In the genomic region with DNA sequence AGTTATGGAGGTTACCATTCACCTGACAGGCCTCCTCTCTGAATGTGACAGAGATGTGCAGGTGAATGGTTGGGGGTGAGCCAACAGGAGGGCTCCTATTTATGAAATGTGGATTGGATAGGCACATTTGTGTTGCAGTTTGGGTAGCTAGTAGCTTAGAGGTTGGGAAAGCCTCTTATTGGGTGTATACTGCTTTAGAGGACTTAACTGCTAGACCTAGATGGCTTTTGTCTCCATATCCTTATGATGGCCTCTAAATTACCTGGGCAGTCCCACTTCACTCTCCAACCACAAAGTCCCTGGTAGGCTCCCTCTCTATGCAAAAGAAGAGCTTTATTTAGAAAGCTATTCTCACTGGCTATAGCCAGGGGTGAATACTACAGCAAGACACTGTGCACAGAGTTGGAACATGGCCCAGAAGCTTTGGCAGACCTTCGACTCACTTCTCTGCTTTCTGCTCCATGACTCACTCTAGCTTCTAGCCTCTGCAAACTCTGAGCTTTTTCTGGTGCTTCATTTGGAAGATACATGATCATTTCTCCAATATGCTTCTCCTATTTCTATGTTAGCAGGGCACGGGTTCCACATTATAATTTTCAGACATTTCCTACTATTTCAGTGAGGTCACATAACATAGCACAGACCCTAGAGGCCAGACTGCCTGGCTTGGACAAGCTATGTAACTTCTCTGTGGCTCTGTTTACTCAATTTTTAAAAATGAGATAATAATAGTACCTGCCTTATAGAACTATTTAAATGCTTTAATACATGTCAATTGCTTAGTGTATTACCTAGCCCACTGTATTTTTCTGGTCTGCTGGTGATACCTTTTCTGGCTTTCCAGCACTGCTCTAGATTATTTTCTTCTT, we compare ENCODE assay signal across 10 cellular contexts. TPM values are rescaled to one million over a fixed set of nuclear protein-coding genes. Genes with fewer than 3 reads are reported as not detected.
DNase-seq lines count a peak whose midpoint lies in the region; ATAC-seq and TF ChIP-seq lines count a peak whose summit lies in the region.
"Had no signal": no experiment of that assay in that cellular context is flagged by ENCODE, and none has a peak within 500 bp of the region (broad histone marks: within the 10 kb centered on the region; RNA-seq: fewer than 3 reads in every experiment).

No MANE protein-coding gene starts in this region.

- DNase-seq in HCT116 (ENCODE audit: low read depth, low spot score) (no peak), heart left ventricle (peak; percentile 68 to 85 (median 72)), smooth muscle cell of the brain vasculature (ENCODE audit: low read depth, low spot score) (peak; percentile 29), NCI-H774 (lab: John Stamatoyannopoulos, UW) (no peak), CD14-positive monocyte (ENCODE audit: low spot score) (no peak)
- no peak for DNase-seq in activated CD4-positive, alpha-beta T cell treated with anti-CD3 and anti-CD28 coated beads for 4 hours

- H3K9me2 ChIP-seq in HCT116 (ENCODE audit: insufficient read depth) = no peaks in the 10 kb centered on the region

- H2AFZ ChIP-seq in HCT116 (ENCODE audit: low read depth, low read length, poor library complexity, severe bottlenecking) = no peak overlapping the region

- H3K9me3 Mint-ChIP-seq in activated T-helper 17 cell treated with anti-CD3 and anti-CD28 coated beads, Interleukin-2, amount 50 U/mL, for 72 hours = no peaks in the 10 kb centered on the region
- H3K9me3 Mint-ChIP-seq in CD14-positive monocyte = peaks cover 0 to 2% (median 1%) of the 10 kb centered on the region in 7 donors

- no peaks in the 10 kb centered on the region for H3K36me3 Mint-ChIP-seq in activated T-helper 17 cell treated with anti-CD3 and anti-CD28 coated beads, Interleukin-2, amount 50 U/mL, for 72 hours (ENCODE audit: low read depth)
- no peaks in the 10 kb centered on the region for H3K36me3 Mint-ChIP-seq in CD14-positive monocyte

- POLR2A ChIA-PET in HCT116 (lab: Charles Lee) = no interaction called here

- intact Hi-C loops in HCT116 (cut with micrococcal nuclease) = no loop called here
- intact Hi-C loops in heart left ventricle (cut with DNase I) = loop anchor here in 4 of 10 donors (2.0 to 10.0 kb wide), 2 partner anchors 29 to 49 kb away; a partner anchor contains a TSS
- intact Hi-C loops in CD14-positive monocyte (cut with micrococcal nuclease) = no loop called here

- no peak for TF ChIP-seq RAD21 in HCT116 (IDR thresholded peaks at IDR 0.05; ENCODE audit: low read depth)

- no peak for TF ChIP-seq CTCF in HCT116 (IDR thresholded peaks at IDR 0.05 in 2 of 3, conservative IDR thresholded peaks at IDR 0.05 in 1 of 3; ENCODE audit: borderline replicate concordance in 1 of 3, insufficient read depth in 1 of 3, low read depth in 2 of 3, low read length in 2 of 3)
- TF ChIP-seq CTCF in heart left ventricle (IDR thresholded peaks at IDR 0.05) = no peak
- TF ChIP-seq CTCF in CD14-positive monocyte (IDR thresholded peaks at IDR 0.05) = no peak

- H3K36me3 ChIP-seq in HCT116 (ENCODE audit: control insufficient read depth in 1 of 2, insufficient read depth in 2 of 2, low read length in 2 of 2) = no peaks in the 10 kb centered on the region
- no peaks in the 10 kb centered on the region for H3K36me3 ChIP-seq in heart left ventricle
- H3K36me3 ChIP-seq: SJCRH30 had no signal

- peak overlapping the region; percentile 19; the same call in 1 of the 2 replicates for H3K4me2 ChIP-seq in HCT116 (ENCODE audit: low read length)

- H3K4me1 ChIP-seq in HCT116 (ENCODE audit: control insufficient read depth in 1 of 2, insufficient read depth in 2 of 2, low read length in 2 of 2) (peaks cover 0 to 8% of the 10 kb centered on the region in 2 experiments; a peak in 2 of 4 replicates), heart left ventricle (peaks cover 0 to 17% (median 0%) of the 10 kb centered on the region in 12 donors)
- H3K4me1 ChIP-seq: SJCRH30 had no signal

- H3K4me3 ChIP-seq in HCT116 (replicated peaks in 1 of 2; ENCODE audit: low read depth in 1 of 2, low read length in 2 of 2) (no peak overlapping the region), heart left ventricle (no peak overlapping the region)
- H3K4me3 ChIP-seq: SJCRH30 had no signal

- H3K27ac Mint-ChIP-seq in activated T-helper 17 cell treated with anti-CD3 and anti-CD28 coated beads, Interleukin-2, amount 50 U/mL, for 72 hours = no peak overlapping the region
- H3K27ac Mint-ChIP-seq in CD14-positive monocyte = no peak overlapping the region

- peaks cover 4% of the 10 kb centered on the region for H3K4me1 Mint-ChIP-seq in activated T-helper 17 cell treated with anti-CD3 and anti-CD28 coated beads, Interleukin-2, amount 50 U/mL, for 72 hours
- no peaks in the 10 kb centered on the region for H3K4me1 Mint-ChIP-seq in CD14-positive monocyte

- BruUV-seq in HCT116 (replicated peaks; lab: Mats Ljungman, UMichigan) = no TSS peak

- TF ChIP-seq POLR2A in HCT116 (IDR thresholded peaks at IDR 0.05; ENCODE audit: borderline replicate concordance, extremely low read depth, insufficient read depth, insufficient read length) (no peak), heart left ventricle (IDR thresholded peaks at IDR 0.05) (no peak)

- H3K79me2 ChIP-seq in HCT116 (ENCODE audit: insufficient read depth, low read length) = no peaks in the 10 kb centered on the region

- H3K27ac ChIP-seq in HCT116 (ENCODE audit: low read depth, low read length) (no peak overlapping the region), heart left ventricle (peak overlapping the region; percentile 28 to 86 (median 66))
- H3K27ac ChIP-seq: SJCRH30 had no signal

- no peaks in the 10 kb centered on the region for H3K9me3 ChIP-seq in HCT116 (ENCODE audit: control insufficient read depth in 1 of 2, insufficient read depth in 1 of 2, low read depth in 1 of 2, low read length in 2 of 2)
- no peaks in the 10 kb centered on the region for H3K9me3 ChIP-seq in heart left ventricle
- H3K9me3 ChIP-seq: SJCRH30 had no signal

- CTCF ChIA-PET in HCT116 (lab: Charles Lee) = no interaction called here

- H3K9ac ChIP-seq in HCT116 (ENCODE audit: low read length) = no peak overlapping the region

- peak; percentile 69 for ATAC-seq in HCT116
- ATAC-seq in SK-N-SH treated with all-trans-retinoic acid at 6 μM for 48 hours = peak; percentile 99
- ATAC-seq in heart left ventricle = peak; percentile 93 to 99 (median 99)
- no peak for ATAC-seq in activated T-helper 17 cell treated with anti-CD3 and anti-CD28 coated beads, Interleukin-2, amount 50 U/mL, for 72 hours (replicated peaks)

- WGBS in heart left ventricle, 4 donors = 23 to 29% (median 25%) methylated on average over 2 of the region's 2 CpGs

- H4K20me1 ChIP-seq in HCT116 (ENCODE audit: insufficient read depth) = no peaks in the 10 kb centered on the region

- H3K27me3 Mint-ChIP-seq in activated T-helper 17 cell treated with anti-CD3 and anti-CD28 coated beads, Interleukin-2, amount 50 U/mL, for 72 hours = no peaks in the 10 kb centered on the region
- H3K27me3 Mint-ChIP-seq in CD14-positive monocyte (ENCODE audit: low read depth in 3 of 3) = peaks cover 0 to 6% (median 5%) of the 10 kb centered on the region in 3 donors

- RAD21 ChIA-PET in HCT116 (lab: Charles Lee; ENCODE audit: low non-redundant PET in 1 of 2, low total read pairs in 2 of 2, uncharacterized antibody in 2 of 2, unreplicated experiment in 2 of 2) = no interaction called here

- H3K27me3 ChIP-seq in HCT116 (ENCODE audit: insufficient read depth, low read length) (no peaks in the 10 kb centered on the region), heart left ventricle (peaks cover 0 to 1% (median 0%) of the 10 kb centered on the region in 9 donors)
- H3K27me3 ChIP-seq: SJCRH30 had no signal

- H3K4me3 Mint-ChIP-seq in activated T-helper 17 cell treated with anti-CD3 and anti-CD28 coated beads, Interleukin-2, amount 50 U/mL, for 72 hours = no peak overlapping the region
- no peak overlapping the region for H3K4me3 Mint-ChIP-seq in CD14-positive monocyte

TF ChIP-seq in HCT116, 20 proteins besides CTCF, POLR2A, EP300 and RAD21:
- TF ChIP-seq SRF (IDR thresholded peaks at IDR 0.05; ENCODE audit: low read depth) = no peak
- TF ChIP-seq FOSL1 (IDR thresholded peaks at IDR 0.05; ENCODE audit: low read depth) = peak; percentile 10; the same call in 1 of the 2 replicates
TF ChIP-seq in HCT116: peak in this region for 1.

TF ChIP-seq in SK-N-SH treated with all-trans-retinoic acid at 6 μM for 48 hours, 23 proteins besides CTCF, POLR2A, EP300 and RAD21 (continues in another document):
- no peak for TF ChIP-seq ZFP30 (CRISPR knock-in tag; IDR thresholded peaks at IDR 0.05)
- TF ChIP-seq ZC3H10 (CRISPR knock-in tag; IDR thresholded peaks at IDR 0.05) = no peak

RNA-seq across cellular contexts. Expression of a gene that starts 6.0 kb away (rescaled TPM):
- not detected for total RNA-seq in HCT116 (2021; ENCODE audit: unreplicated experiment)
- 0.12 TPM in 1 of 2 replicates, not detected in the other for polyA plus RNA-seq in HCT116 (2012)
- under 1 TPM in 1 of 9 donors, not detected in 8; 0.62 TPM for total RNA-seq in heart left ventricle
- polyA plus RNA-seq in heart left ventricle = not detected
- not detected for total RNA-seq in activated T-helper 17 cell treated with anti-CD3 and anti-CD28 coated beads, Interleukin-2, amount 50 U/mL, for 72 hours
- polyA plus RNA-seq in CD14-positive monocyte = not detected
- total RNA-seq: frontal cortex, SJCRH30 had no signal

RNA-seq across cellular contexts. Expression of a gene that starts 28.6 kb away (rescaled TPM):
- total RNA-seq in HCT116 (2021; ENCODE audit: unreplicated experiment) = 39.7 TPM
- polyA plus RNA-seq in HCT116 (2012) = 24.6 and 34.0 TPM in 2 replicates
- total RNA-seq in heart left ventricle = 10 to 100 TPM; 49.8 to 83.0 (median 66.7) TPM
- polyA plus RNA-seq in heart left ventricle = 10 to 100 TPM; 58.0 to 63.2 TPM
- 10 to 100 TPM; 39.7 to 65.5 TPM for total RNA-seq in activated T-helper 17 cell treated with anti-CD3 and anti-CD28 coated beads, Interleukin-2, amount 50 U/mL, for 72 hours
- 10 to 100 TPM; 14.2 to 20.5 TPM for polyA plus RNA-seq in CD14-positive monocyte

RNA-seq across cellular contexts. Expression of a gene that starts 38.2 kb away (rescaled TPM):
- total RNA-seq in HCT116 (2021; ENCODE audit: unreplicated experiment) (not detected), heart left ventricle (not detected)
- polyA plus RNA-seq in HCT116 (2012) = not detected in 2 replicates
- polyA plus RNA-seq in heart left ventricle (not detected), CD14-positive monocyte (not detected)
- total RNA-seq in activated T-helper 17 cell treated with anti-CD3 and anti-CD28 coated beads, Interleukin-2, amount 50 U/mL, for 72 hours = not detected
- total RNA-seq: SJCRH30 had no signal

Comparison
In these comparisons a context has a peak if more than half of its experiments do, and no peak if none do; other contexts are left out.
1. DNase-seq: peak in heart left ventricle (5 of 5) and smooth muscle cell of the brain vasculature (single experiment); none in HCT116 (single experiment), NCI-H774 (single experiment), activated CD4-positive, alpha-beta T cell treated with anti-CD3 and anti-CD28 coated beads for 4 hours (0 of 2) and CD14-positive monocyte (single experiment).